In genomic region chr12:68806488-68807237, GRCh38 we compare ENCODE assay signal across 7 cellular contexts. TPM values are rescaled to one million over a fixed set of nuclear protein-coding genes. Genes with fewer than 3 reads are reported as not detected.
A peak's percentile ranks its signal among the peaks of the same experiment; 100 is the strongest.
DNase-seq lines count a peak whose midpoint lies in the region; ATAC-seq, FAIRE-seq and TF ChIP-seq lines count a peak whose summit lies in the region.

No MANE protein-coding gene starts in this region.

- TF ChIP-seq CTCF in HL-60 (IDR thresholded peaks at IDR 0.05; ENCODE audit: insufficient read depth, low read length) (no peak), esophagus squamous epithelium (IDR thresholded peaks at IDR 0.05) (no peak)

- H3K36me3 ChIP-seq in SJSA1: peaks cover 34% of the 10 kb centered on the region
- H3K36me3 ChIP-seq in esophagus squamous epithelium: peaks cover 0 to 21% (median 5%) of the 10 kb centered on the region in 3 donors

- peaks cover 4 to 18% of the 10 kb centered on the region in 2 donors for H3K4me1 Mint-ChIP-seq in stimulated activated naive B cell treated with anti-CD40 and anti-IgM and Interleukin-4, amounts not matched to agents 10 μg/mL and 1 μg/mL and 100 μg/mL, for 72 hours

- H3K9me3 ChIP-seq in SJSA1 (replicated peaks) (no peaks in the 10 kb centered on the region; the same call in 1 of the 2 replicates), esophagus squamous epithelium (no peaks in the 10 kb centered on the region)

- TF ChIP-seq POLR2A in esophagus squamous epithelium (IDR thresholded peaks at IDR 0.05): no peak

- WGBS in esophagus squamous epithelium, 2 donors: 81 to 82% methylated on average over 18 of the region's 18 CpGs

- H3K4me3 ChIP-seq in HL-60 (replicated peaks; ENCODE audit: insufficient read depth, low read length): no peak overlapping the region
- H3K4me3 ChIP-seq in SJSA1: peak overlapping the region; percentile 75
- H3K4me3 ChIP-seq in esophagus squamous epithelium: peak overlapping the region; percentile 78 to 100 (median 88)

- ATAC-seq in stimulated activated naive B cell treated with anti-CD40 and anti-IgM and Interleukin-4, amounts not matched to agents 10 μg/mL and 1 μg/mL and 100 μg/mL, for 72 hours (replicated peaks): no peak
- no peak for ATAC-seq in HG03457 (IDR thresholded peaks at IDR 0.05; ENCODE audit: unreplicated experiment)

- peaks cover 19 to 21% of the 10 kb centered on the region in 2 donors for H3K36me3 Mint-ChIP-seq in stimulated activated naive B cell treated with anti-CD40 and anti-IgM and Interleukin-4, amounts not matched to agents 10 μg/mL and 1 μg/mL and 100 μg/mL, for 72 hours

- intact Hi-C loops in esophagus squamous epithelium (cut with DNase I): no loop called here

- H3K27me3 ChIP-seq in HL-60 (ENCODE audit: insufficient read depth, poor library complexity, severe bottlenecking) (no peaks in the 10 kb centered on the region), SJSA1 (replicated peaks) (no peaks in the 10 kb centered on the region), esophagus squamous epithelium (no peaks in the 10 kb centered on the region)

- no peaks in the 10 kb centered on the region for H3K27me3 Mint-ChIP-seq in stimulated activated naive B cell treated with anti-CD40 and anti-IgM and Interleukin-4, amounts not matched to agents 10 μg/mL and 1 μg/mL and 100 μg/mL, for 72 hours

- no peaks in the 10 kb centered on the region for H3K9me3 Mint-ChIP-seq in stimulated activated naive B cell treated with anti-CD40 and anti-IgM and Interleukin-4, amounts not matched to agents 10 μg/mL and 1 μg/mL and 100 μg/mL, for 72 hours

- H3K27ac ChIP-seq in HL-60 (replicated peaks) (peak overlapping the region; percentile 93), SJSA1 (peak overlapping the region; percentile 86), esophagus squamous epithelium (peak overlapping the region in 3 of 4 donors; percentile 98 to 100 (median 100))

- H3K4me1 ChIP-seq in SJSA1 (replicated peaks) (peaks cover 18% of the 10 kb centered on the region), esophagus squamous epithelium (peaks cover 10 to 43% (median 15%) of the 10 kb centered on the region in 3 donors)

- FAIRE-seq in GM19239 (lab: Jason Lieb, UNC): no peak

- H3K4me3 Mint-ChIP-seq in stimulated activated naive B cell treated with anti-CD40 and anti-IgM and Interleukin-4, amounts not matched to agents 10 μg/mL and 1 μg/mL and 100 μg/mL, for 72 hours: peak overlapping the region; percentile 41 to 89

- DNase-seq in HL-60 (ENCODE audit: low read depth in 1 of 2, low spot score in 1 of 2) (no peak), SJSA1 (ENCODE audit: low read depth in 1 of 2, low spot score in 2 of 2) (peak; percentile 76 to 93), esophagus squamous epithelium (lab: John Stamatoyannopoulos, UW) (no peak), GM19239 (ENCODE audit: insufficient read length, low spot score) (no peak), NCI-H2107 (lab: John Stamatoyannopoulos, UW) (no peak)
- DNase-seq in stimulated activated naive B cell treated with anti-CD40 and anti-IgM and Interleukin-4, amounts not matched to agents 10 μg/mL and 1 μg/mL and 100 μg/mL, for 72 hours: no peak

- H3K27ac Mint-ChIP-seq in stimulated activated naive B cell treated with anti-CD40 and anti-IgM and Interleukin-4, amounts not matched to agents 10 μg/mL and 1 μg/mL and 100 μg/mL, for 72 hours: peak overlapping the region; percentile 47

RNA-seq across cellular contexts. Expression of gene MDM2, which starts 1.3 kb away (rescaled TPM):
- total RNA-seq in SJSA1 (2014; rRNA removed; shearing (Covaris generic)): 2,133 and 2,408 TPM in 2 replicates
- total RNA-seq in esophagus squamous epithelium: 10 to 100 TPM; 46.5 to 87.1 (median 67.9) TPM

Comparison
In these comparisons a context has a peak if more than half of its experiments do, and no peak if none do; other contexts are left out.
1. DNase-seq: peak in SJSA1 (2 of 2); none in HL-60 (0 of 2), esophagus squamous epithelium (single experiment), stimulated activated naive B cell treated with anti-CD40 and anti-IgM and Interleukin-4, amounts not matched to agents 10 μg/mL and 1 μg/mL and 100 μg/mL, for 72 hours (single experiment), GM19239 (single experiment) and NCI-H2107 (single experiment).
2. RNA of gene MDM2, which starts 1.3 kb away (total RNA-seq): 2,133 to 2,408 TPM in SJSA1; 46.5 to 87.1 TPM in esophagus squamous epithelium; every median in the first group is over 10 times any median in the second.
3. Peak in every context shown above with its lines, with median percentiles within 50 percentile points of each other: H3K27ac ChIP-seq.